ENCODE assay signal across 2 cellular contexts in the genomic region with DNA sequence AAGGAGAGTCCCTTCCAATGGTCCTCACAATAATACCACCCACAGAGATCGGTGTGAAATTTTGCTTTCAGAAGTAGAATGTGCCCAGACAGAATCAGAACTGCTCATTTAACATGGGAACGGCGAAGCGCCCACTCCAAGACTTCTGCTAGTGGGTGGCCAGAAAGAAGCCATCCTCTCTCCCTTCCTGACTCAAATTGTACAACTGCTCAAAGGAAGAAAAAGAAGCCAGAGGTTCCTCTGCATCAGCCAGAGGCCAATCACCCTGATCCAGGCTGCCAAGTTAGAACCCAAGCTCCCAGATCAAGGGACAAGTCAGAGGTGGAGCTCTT.
A peak's percentile ranks its signal among the peaks of the same experiment; 100 is the strongest.
TF ChIP-seq lines count a peak whose summit lies in the region.

No MANE protein-coding gene starts in this region.

TF ChIP-seq in liver, 16 proteins besides CTCF, POLR2A, EP300 and RAD21:
- no peak for TF ChIP-seq HNF4G (IDR thresholded peaks at IDR 0.05)
- no peak for TF ChIP-seq YY1 (IDR thresholded peaks at IDR 0.05)
- TF ChIP-seq NR2F2 (IDR thresholded peaks at IDR 0.05) = peak; percentile 41
- TF ChIP-seq, protein P1, sequence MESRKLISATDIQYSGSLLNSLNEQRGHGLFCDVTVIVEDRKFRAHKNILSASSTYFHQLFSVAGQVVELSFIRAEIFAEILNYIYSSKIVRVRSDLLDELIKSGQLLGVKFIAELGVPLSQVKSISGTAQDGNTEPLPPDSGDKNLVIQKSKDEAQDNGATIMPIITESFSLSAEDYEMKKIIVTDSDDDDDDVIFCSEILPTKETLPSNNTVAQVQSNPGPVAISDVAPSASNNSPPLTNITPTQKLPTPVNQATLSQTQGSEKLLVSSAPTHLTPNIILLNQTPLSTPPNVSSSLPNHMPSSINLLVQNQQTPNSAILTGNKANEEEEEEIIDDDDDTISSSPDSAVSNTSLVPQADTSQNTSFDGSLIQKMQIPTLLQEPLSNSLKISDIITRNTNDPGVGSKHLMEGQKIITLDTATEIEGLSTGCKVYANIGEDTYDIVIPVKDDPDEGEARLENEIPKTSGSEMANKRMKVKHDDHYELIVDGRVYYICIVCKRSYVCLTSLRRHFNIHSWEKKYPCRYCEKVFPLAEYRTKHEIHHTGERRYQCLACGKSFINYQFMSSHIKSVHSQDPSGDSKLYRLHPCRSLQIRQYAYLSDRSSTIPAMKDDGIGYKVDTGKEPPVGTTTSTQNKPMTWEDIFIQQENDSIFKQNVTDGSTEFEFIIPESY (IDR thresholded peaks at IDR 0.05) = no peak
- TF ChIP-seq HNF4A (conservative IDR thresholded peaks at IDR 0.05) = peak in 1 of 2 donors; percentile 36

TF ChIP-seq in GM12891, 5 proteins besides CTCF, POLR2A, EP300 and RAD21:
- TF ChIP-seq SPI1 (IDR thresholded peaks at IDR 0.05; ENCODE audit: low read depth, low read length) (no peak), TAF1 (IDR thresholded peaks at IDR 0.05; ENCODE audit: low read depth, low read length) (no peak), POLR2AphosphoS5 (IDR thresholded peaks at IDR 0.05; ENCODE audit: low read depth, low read length) (no peak), POU2F2 (IDR thresholded peaks at IDR 0.05; ENCODE audit: low read depth, low read length) (no peak), PAX5 (IDR thresholded peaks at IDR 0.05; ENCODE audit: insufficient read depth, low read length, severe bottlenecking) (no peak)
